ENCODE assay signal across 1 cellular context in the genomic region with DNA sequence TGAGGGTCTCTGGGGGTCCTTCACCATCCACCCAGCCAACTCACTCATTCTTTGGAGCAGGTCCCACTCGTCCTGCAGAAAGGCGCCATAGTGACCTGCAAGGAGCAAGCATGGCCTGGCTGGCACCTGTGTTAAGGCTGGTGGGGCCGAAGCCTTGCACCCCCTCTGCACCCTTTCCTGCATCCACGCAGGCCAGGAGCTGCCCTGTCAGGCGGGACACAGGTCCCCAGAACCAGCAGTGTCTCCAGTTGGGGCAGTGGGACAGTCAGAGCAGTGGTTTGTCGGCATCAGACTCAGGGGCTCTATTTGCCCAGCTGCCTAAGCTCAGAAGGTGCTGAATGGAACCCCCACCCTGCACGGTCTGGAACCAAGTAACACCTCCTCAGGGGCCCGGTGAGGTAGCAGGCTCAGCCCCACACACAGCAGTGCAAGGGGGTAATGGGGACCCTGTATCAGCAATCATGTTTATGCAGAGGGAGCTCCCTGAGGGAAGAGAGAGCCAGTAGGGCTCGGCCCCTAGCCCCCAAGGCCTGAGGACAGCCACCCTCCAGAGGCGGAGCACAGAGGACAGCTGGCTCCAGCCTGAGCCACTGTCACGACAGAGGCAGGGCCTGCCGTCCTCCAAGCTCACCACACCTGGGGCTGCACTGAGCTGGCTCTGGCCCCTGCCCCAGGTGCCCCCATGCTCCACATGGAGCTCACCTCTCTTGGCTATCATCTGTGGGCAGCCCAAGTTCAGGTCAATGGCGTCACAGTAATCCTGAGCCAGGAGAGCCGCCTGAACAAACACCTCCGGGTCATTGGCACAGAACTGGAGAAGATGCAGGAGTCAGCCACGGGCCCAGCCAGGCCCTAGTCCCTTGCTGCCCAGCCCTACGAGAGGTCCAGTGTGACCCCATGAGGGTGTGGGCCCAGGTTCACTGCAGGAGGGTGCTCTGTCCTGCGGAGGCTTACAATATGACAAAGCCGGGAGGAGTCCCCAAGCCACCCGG.
TF ChIP-seq lines count a peak whose summit lies in the region.

No MANE protein-coding gene starts in this region.

TF ChIP-seq in IMR-90, 13 proteins besides CTCF, POLR2A, EP300 and RAD21:
- TF ChIP-seq BHLHE40 (IDR thresholded peaks at IDR 0.05; ENCODE audit: low read depth, low read length) (no peak), RCOR1 (IDR thresholded peaks at IDR 0.05; ENCODE audit: insufficient replicate concordance, low read length) (no peak), NFE2L2 (IDR thresholded peaks at IDR 0.05; ENCODE audit: low read depth, low read length) (no peak), SMC3 (IDR thresholded peaks at IDR 0.05; ENCODE audit: low read depth, low read length) (no peak), MXI1 (IDR thresholded peaks at IDR 0.05; ENCODE audit: borderline replicate concordance, low read depth, low read length) (no peak), RFX5 (IDR thresholded peaks at IDR 0.05; ENCODE audit: low read depth, low read length) (no peak), CEBPB (IDR thresholded peaks at IDR 0.05; ENCODE audit: low read depth, low read length) (no peak), FOS (IDR thresholded peaks at IDR 0.05; ENCODE audit: low read depth, low read length) (no peak), CHD1 (IDR thresholded peaks at IDR 0.05; ENCODE audit: low read depth, low read length) (no peak)
- TF ChIP-seq, protein P1, sequence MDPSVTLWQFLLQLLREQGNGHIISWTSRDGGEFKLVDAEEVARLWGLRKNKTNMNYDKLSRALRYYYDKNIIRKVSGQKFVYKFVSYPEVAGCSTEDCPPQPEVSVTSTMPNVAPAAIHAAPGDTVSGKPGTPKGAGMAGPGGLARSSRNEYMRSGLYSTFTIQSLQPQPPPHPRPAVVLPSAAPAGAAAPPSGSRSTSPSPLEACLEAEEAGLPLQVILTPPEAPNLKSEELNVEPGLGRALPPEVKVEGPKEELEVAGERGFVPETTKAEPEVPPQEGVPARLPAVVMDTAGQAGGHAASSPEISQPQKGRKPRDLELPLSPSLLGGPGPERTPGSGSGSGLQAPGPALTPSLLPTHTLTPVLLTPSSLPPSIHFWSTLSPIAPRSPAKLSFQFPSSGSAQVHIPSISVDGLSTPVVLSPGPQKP (IDR thresholded peaks at IDR 0.05; ENCODE audit: borderline replicate concordance, low read depth, low read length), result no peak
